ENCODE assay signal across 8 cellular contexts in the genomic region with DNA sequence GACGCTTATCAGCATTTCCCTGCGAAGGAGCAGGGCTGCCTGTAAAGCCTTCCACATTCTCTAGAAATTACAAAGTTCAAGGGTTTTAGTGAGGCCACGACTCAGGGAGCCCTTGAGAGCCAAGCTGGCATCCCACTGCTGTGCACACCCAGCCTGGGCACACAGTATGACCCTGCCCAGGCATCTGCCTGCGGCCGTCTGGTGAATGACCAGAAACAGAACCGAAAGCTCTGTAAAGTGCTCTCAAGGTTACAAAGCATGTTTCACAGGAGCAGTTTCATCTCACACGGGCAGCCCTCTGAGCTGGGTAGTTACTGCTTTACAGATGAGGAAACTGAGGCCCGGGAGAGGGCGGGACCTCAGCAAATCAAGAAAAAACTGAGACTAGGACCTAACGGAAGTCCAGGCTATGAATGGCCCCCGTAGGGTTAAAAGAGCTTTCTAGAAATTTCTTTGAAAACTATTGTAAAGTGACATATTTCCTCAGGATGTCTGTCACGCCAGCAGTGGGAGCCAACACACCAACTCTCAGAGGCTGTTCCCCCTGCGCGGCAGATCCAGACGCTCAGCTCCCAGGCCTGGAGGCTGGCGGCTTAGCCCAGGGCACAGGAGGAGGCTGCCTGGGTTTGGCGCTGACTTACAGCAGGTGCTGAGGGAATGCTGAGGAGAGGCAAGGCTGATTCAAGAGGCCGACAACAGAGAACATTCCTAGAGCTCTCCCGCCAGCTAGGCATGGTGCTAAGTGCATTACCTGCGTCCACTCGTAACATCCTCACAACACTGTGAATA. TPM values are rescaled to one million over a fixed set of nuclear protein-coding genes. Genes with fewer than 3 reads are reported as not detected.
DNase-seq lines count a peak whose midpoint lies in the region; ATAC-seq, FAIRE-seq and TF ChIP-seq lines count a peak whose summit lies in the region.
"Had no signal": no experiment of that assay in that cellular context is flagged by ENCODE, and none has a peak within 500 bp of the region (broad histone marks: within the 10 kb centered on the region; RNA-seq: fewer than 3 reads in every experiment).

No MANE protein-coding gene starts in this region.

- no peak overlapping the region for H3K9ac ChIP-seq in liver (ENCODE audit: low read depth in 1 of 2, low read length in 2 of 2)

- TF ChIP-seq RAD21 in liver (IDR thresholded peaks at IDR 0.05): peak; percentile 21 to 36

- H3K4me3 ChIP-seq in liver (ENCODE audit: low read depth in 1 of 3, low read length in 3 of 3): no peak overlapping the region

- peak; percentile 50 for ATAC-seq in GM18907 (IDR thresholded peaks at IDR 0.05; ENCODE audit: unreplicated experiment)
- no peak for ATAC-seq in HG02763 (IDR thresholded peaks at IDR 0.05; ENCODE audit: unreplicated experiment)
- ATAC-seq in GM21737 (IDR thresholded peaks at IDR 0.05; ENCODE audit: unreplicated experiment): no peak

- whole genome bisulfite sequencing in liver: 78% methylated on average over 21 of the region's 21 CpGs

- H3K4me1 ChIP-seq in liver (ENCODE audit: control insufficient read depth in 4 of 4, insufficient read depth in 4 of 4, low read length in 3 of 4): peaks cover 3 to 15% (median 12%) of the 10 kb centered on the region in 4 donors

- H3K27me3 ChIP-seq in liver (ENCODE audit: control insufficient read depth in 4 of 4, insufficient read depth in 4 of 4, low read length in 3 of 4): no peaks in the 10 kb centered on the region

- DNase-seq in D721Med (ENCODE audit: insufficient read length, low spot score) (no peak), RPMI8226 (peak; percentile 53), NCI-H774 (lab: John Stamatoyannopoulos, UW) (no peak)
- DNase-seq: NK-92 treated with Interleukin-12 subunit alpha and Interleukin-12 subunit beta, amount 100 ng/mL, for 24 hours had no signal

- no peaks in the 10 kb centered on the region for H3K9me3 ChIP-seq in liver (ENCODE audit: control insufficient read depth in 4 of 4, low read length in 3 of 4)

- H3K27ac ChIP-seq in liver (ENCODE audit: low read depth in 1 of 2, low read length in 2 of 2): no peak overlapping the region

- no peak for FAIRE-seq in D721Med (lab: Jason Lieb, UNC)

- H3K36me3 ChIP-seq in liver (ENCODE audit: control insufficient read depth in 4 of 4, insufficient read depth in 3 of 4, low read depth in 1 of 4, low read length in 3 of 4): no peaks in the 10 kb centered on the region

- TF ChIP-seq CTCF in D721Med (IDR thresholded peaks at IDR 0.05; ENCODE audit: insufficient read depth, missing control alignments) (peak; percentile 49), liver (IDR thresholded peaks at IDR 0.05; ENCODE audit: low read depth, low read length, missing input control) (no peak)

TF ChIP-seq in liver, 16 proteins besides CTCF, POLR2A, EP300 and RAD21:
- TF ChIP-seq, protein P1, sequence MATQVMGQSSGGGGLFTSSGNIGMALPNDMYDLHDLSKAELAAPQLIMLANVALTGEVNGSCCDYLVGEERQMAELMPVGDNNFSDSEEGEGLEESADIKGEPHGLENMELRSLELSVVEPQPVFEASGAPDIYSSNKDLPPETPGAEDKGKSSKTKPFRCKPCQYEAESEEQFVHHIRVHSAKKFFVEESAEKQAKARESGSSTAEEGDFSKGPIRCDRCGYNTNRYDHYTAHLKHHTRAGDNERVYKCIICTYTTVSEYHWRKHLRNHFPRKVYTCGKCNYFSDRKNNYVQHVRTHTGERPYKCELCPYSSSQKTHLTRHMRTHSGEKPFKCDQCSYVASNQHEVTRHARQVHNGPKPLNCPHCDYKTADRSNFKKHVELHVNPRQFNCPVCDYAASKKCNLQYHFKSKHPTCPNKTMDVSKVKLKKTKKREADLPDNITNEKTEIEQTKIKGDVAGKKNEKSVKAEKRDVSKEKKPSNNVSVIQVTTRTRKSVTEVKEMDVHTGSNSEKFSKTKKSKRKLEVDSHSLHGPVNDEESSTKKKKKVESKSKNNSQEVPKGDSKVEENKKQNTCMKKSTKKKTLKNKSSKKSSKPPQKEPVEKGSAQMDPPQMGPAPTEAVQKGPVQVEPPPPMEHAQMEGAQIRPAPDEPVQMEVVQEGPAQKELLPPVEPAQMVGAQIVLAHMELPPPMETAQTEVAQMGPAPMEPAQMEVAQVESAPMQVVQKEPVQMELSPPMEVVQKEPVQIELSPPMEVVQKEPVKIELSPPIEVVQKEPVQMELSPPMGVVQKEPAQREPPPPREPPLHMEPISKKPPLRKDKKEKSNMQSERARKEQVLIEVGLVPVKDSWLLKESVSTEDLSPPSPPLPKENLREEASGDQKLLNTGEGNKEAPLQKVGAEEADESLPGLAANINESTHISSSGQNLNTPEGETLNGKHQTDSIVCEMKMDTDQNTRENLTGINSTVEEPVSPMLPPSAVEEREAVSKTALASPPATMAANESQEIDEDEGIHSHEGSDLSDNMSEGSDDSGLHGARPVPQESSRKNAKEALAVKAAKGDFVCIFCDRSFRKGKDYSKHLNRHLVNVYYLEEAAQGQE (IDR thresholded peaks at IDR 0.05): no peak
- no peak for TF ChIP-seq FOXA2 (IDR thresholded peaks at IDR 0.05)
- no peak for TF ChIP-seq ZBTB33 (IDR thresholded peaks at IDR 0.05)
- no peak for TF ChIP-seq HNF4A (conservative IDR thresholded peaks at IDR 0.05)
- TF ChIP-seq, protein P2, sequence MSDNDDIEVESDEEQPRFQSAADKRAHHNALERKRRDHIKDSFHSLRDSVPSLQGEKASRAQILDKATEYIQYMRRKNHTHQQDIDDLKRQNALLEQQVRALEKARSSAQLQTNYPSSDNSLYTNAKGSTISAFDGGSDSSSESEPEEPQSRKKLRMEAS (IDR thresholded peaks at IDR 0.05): no peak
- TF ChIP-seq FOXA1 (IDR thresholded peaks at IDR 0.05): no peak
- TF ChIP-seq HNF4G (IDR thresholded peaks at IDR 0.05): no peak
- no peak for TF ChIP-seq NR2F2 (IDR thresholded peaks at IDR 0.05)
- TF ChIP-seq TAF1 (conservative IDR thresholded peaks at IDR 0.05): no peak
- TF ChIP-seq, protein P3, sequence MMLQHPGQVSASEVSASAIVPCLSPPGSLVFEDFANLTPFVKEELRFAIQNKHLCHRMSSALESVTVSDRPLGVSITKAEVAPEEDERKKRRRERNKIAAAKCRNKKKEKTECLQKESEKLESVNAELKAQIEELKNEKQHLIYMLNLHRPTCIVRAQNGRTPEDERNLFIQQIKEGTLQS (IDR thresholded peaks at IDR 0.05): no peak
- TF ChIP-seq SP1 (IDR thresholded peaks at IDR 0.05): no peak
- TF ChIP-seq RXRA (IDR thresholded peaks at IDR 0.05): no peak
- no peak for TF ChIP-seq YY1 (IDR thresholded peaks at IDR 0.05)
- TF ChIP-seq EGR1 (IDR thresholded peaks at IDR 0.05; ENCODE audit: low read depth in 2 of 2): no peak
- TF ChIP-seq GABPA (IDR thresholded peaks at IDR 0.05 in 1 of 2, conservative IDR thresholded peaks at IDR 0.05 in 1 of 2): no peak
- no peak for TF ChIP-seq JUND (IDR thresholded peaks at IDR 0.05)

RNA-seq across cellular contexts. Expression of gene TCF20, which starts 7.7 kb away (rescaled TPM):
- 10 to 100 TPM; 14.1 to 15.8 TPM for total RNA-seq in liver
- 1 to 10 TPM; 1.0 to 4.6 TPM for polyA plus RNA-seq in liver
